ENCODE assay signal across 18 cellular contexts in the genomic region with DNA sequence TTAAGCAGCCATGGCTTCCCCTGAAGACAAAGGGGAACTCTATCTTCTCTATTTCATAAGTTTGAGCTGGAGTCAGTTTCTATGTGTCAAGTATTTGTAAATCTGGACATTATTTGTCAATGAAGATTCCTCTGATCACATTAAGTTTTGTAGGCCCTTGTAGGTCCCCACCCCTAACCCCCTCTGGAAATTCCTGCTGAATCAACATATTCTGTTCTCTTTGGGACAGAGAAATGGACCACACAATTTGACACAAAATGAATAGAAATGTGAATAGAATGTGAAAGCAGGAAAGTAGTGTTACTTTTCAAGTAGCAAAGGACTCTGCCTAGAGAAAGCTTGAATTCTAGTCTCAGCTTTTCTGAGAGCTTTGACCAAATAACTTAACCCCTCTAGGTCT. TPM values are rescaled to one million over a fixed set of nuclear protein-coding genes. Genes with fewer than 3 reads are reported as not detected.
DNase-seq lines count a peak whose midpoint lies in the region; ATAC-seq, FAIRE-seq and TF ChIP-seq lines count a peak whose summit lies in the region.
"Had no signal": no experiment of that assay in that cellular context is flagged by ENCODE, and none has a peak within 500 bp of the region (broad histone marks: within the 10 kb centered on the region; RNA-seq: fewer than 3 reads in every experiment).

No MANE protein-coding gene starts in this region.

- H3K79me2 ChIP-seq in H9 (ENCODE audit: insufficient read depth, low read length) = no peaks in the 10 kb centered on the region
- no peaks in the 10 kb centered on the region for H3K79me2 ChIP-seq in GM12878 (ENCODE audit: control insufficient read depth, insufficient read depth, low read length)
- peaks cover 5% of the 10 kb centered on the region for H3K79me2 ChIP-seq in osteoblast (ENCODE audit: insufficient read depth, low read length)

- in situ Hi-C loops in GM12878 (cut with MboI) = no loop called here

- ATAC-seq in GM12878 = peak; percentile 27; the same call in 1 of the 3 replicates
- no peak for ATAC-seq in GM18519 (IDR thresholded peaks at IDR 0.05; ENCODE audit: low FRiP score, unreplicated experiment)
- no peak for ATAC-seq in stimulated activated effector memory CD8-positive, alpha-beta T cell treated with anti-CD3 and anti-CD28 coated beads, Interleukin-12 subunit alpha, Interleukin-12 subunit beta, amount 100 ng/mL, for 72 hours

- no peaks in the 10 kb centered on the region for H4K20me1 ChIP-seq in H9 (ENCODE audit: control insufficient read depth, insufficient read depth, insufficient read length)
- no peaks in the 10 kb centered on the region for H4K20me1 ChIP-seq in GM12878 (ENCODE audit: control insufficient read depth, insufficient read depth)
- no peaks in the 10 kb centered on the region for H4K20me1 ChIP-seq in osteoblast (ENCODE audit: insufficient read depth, low read length)
- H4K20me1 ChIP-seq: BLaER1 treated with 17β-estradiol and CSF1 and Interleukin-3, amounts not matched to agents 10 nM and 100 nM had no signal

- H2AFZ ChIP-seq in H9 (ENCODE audit: low read length) (no peak overlapping the region), GM12878 (ENCODE audit: control insufficient read depth, low read depth, low read length) (no peak overlapping the region), osteoblast (ENCODE audit: low read length) (no peak overlapping the region)

- no peaks in the 10 kb centered on the region for H3K23me2 ChIP-seq in H9 (ENCODE audit: insufficient read length, low read depth, low read length, poor library complexity, severe bottlenecking)

- H3K9me3 Mint-ChIP-seq in H9 (no peaks in the 10 kb centered on the region), endodermal cell (no peaks in the 10 kb centered on the region)
- no peaks in the 10 kb centered on the region for H3K9me3 Mint-ChIP-seq in stimulated activated effector memory CD8-positive, alpha-beta T cell treated with anti-CD3 and anti-CD28 coated beads, Interleukin-12 subunit alpha, Interleukin-12 subunit beta, amount 100 ng/mL, for 72 hours

- H3K9me3 ChIP-seq in H9 (ENCODE audit: control insufficient read depth, low read depth, low read length) = no peaks in the 10 kb centered on the region
- H3K9me3 ChIP-seq in GM12878 (replicated peaks; ENCODE audit: control insufficient read depth, insufficient read depth, low read length) = no peaks in the 10 kb centered on the region
- no peaks in the 10 kb centered on the region for H3K9me3 ChIP-seq in osteoblast (ENCODE audit: low read depth, low read length)
- H3K9me3 ChIP-seq in endodermal cell (ENCODE audit: control insufficient read depth, low read length) = no peaks in the 10 kb centered on the region
- H3K9me3 ChIP-seq: BLaER1 treated with 17β-estradiol and CSF1 and Interleukin-3, amounts not matched to agents 10 nM and 100 nM; SJCRH30 had no signal

- CTCF ChIA-PET in GM12878 (lab: Yijun Ruan, JAX) = interaction anchor here (0.9 to 2.7 kb wide), 6 partner anchors 13 to 359 kb away, joined by 3 to 12 read pairs (median 3); partner anchors contain the start of gene TIPARP

- no peak overlapping the region for H4K8ac ChIP-seq in H9 (replicated peaks; ENCODE audit: insufficient read length, low read depth, low read length)

- H2BK20ac ChIP-seq in H9 (ENCODE audit: low read depth, low read length, poor library complexity, severe bottlenecking) = no peak overlapping the region

- H3K27me3 ChIP-seq in H9 (ENCODE audit: insufficient read depth, low read length) = no peaks in the 10 kb centered on the region
- no peaks in the 10 kb centered on the region for H3K27me3 ChIP-seq in GM12878 (replicated peaks in 1 of 2; ENCODE audit: control insufficient read depth in 2 of 2, insufficient read depth in 2 of 2, low read length in 1 of 2)
- no peaks in the 10 kb centered on the region for H3K27me3 ChIP-seq in osteoblast (ENCODE audit: insufficient read depth, low read length)
- H3K27me3 ChIP-seq in endodermal cell (ENCODE audit: control insufficient read depth, insufficient read depth, low read length, poor library complexity, severe bottlenecking) = no peaks in the 10 kb centered on the region
- H3K27me3 ChIP-seq: BLaER1 treated with 17β-estradiol and CSF1 and Interleukin-3, amounts not matched to agents 10 nM and 100 nM; SJCRH30 had no signal

- no peaks in the 10 kb centered on the region for H3K79me1 ChIP-seq in H9 (ENCODE audit: insufficient read depth, low read depth, low read length, poor library complexity, severe bottlenecking)

- H3K18ac ChIP-seq in H9 (ENCODE audit: insufficient read length, low read depth, low read length) = no peak overlapping the region

- no peak overlapping the region for H2BK12ac ChIP-seq in H9 (ENCODE audit: insufficient read length, low read depth, low read length)

- peak overlapping the region; percentile 57 for H4K91ac ChIP-seq in H9 (ENCODE audit: insufficient read length, low read depth, low read length)

- TF ChIP-seq POLR2A in GM12878 (IDR thresholded peaks at IDR 0.05; ENCODE audit: low read depth, low read length) = no peak

- H3K4me1 ChIP-seq in H9 (ENCODE audit: insufficient read depth, low read length) (peaks cover 4% of the 10 kb centered on the region; the same call in 1 of the 2 replicates), GM12878 (ENCODE audit: control insufficient read depth, insufficient read depth, low read length) (no peaks in the 10 kb centered on the region), osteoblast (ENCODE audit: insufficient read depth, low read length) (peaks cover 14% of the 10 kb centered on the region), endodermal cell (ENCODE audit: control insufficient read depth, insufficient read depth, low read length) (peaks cover 9% of the 10 kb centered on the region)
- H3K4me1 ChIP-seq: SJCRH30 had no signal

- H4K5ac ChIP-seq in H9 (ENCODE audit: insufficient read length, low read depth, low read length) = no peak overlapping the region

- no peak overlapping the region for H3K4me2 ChIP-seq in H9 (ENCODE audit: insufficient read depth, insufficient read length, low read length)
- H3K4me2 ChIP-seq in GM12878 (ENCODE audit: control insufficient read depth, insufficient read depth) = no peak overlapping the region
- H3K4me2 ChIP-seq in osteoblast (ENCODE audit: insufficient read depth, low read length) = no peak overlapping the region
- H3K4me2 ChIP-seq: BLaER1 treated with 17β-estradiol and CSF1 and Interleukin-3, amounts not matched to agents 10 nM and 100 nM had no signal

- intact Hi-C loops in GM12878 (cut with micrococcal nuclease; ENCODE audit: unreplicated experiment) = no loop called here

- H3K27ac ChIP-seq in H9 (ENCODE audit: insufficient read length, low read depth, low read length) = no peak overlapping the region
- H3K27ac ChIP-seq in GM12878 (ENCODE audit: control insufficient read depth, insufficient read depth) = no peak overlapping the region
- H3K27ac ChIP-seq in osteoblast (ENCODE audit: low read depth, low read length) = peak overlapping the region; percentile 65
- no peak overlapping the region for H3K27ac ChIP-seq in endodermal cell (ENCODE audit: low read depth, low read length)
- H3K27ac ChIP-seq: BLaER1 treated with 17β-estradiol and CSF1 and Interleukin-3, amounts not matched to agents 10 nM and 100 nM; SJCRH30 had no signal

- POLR2A ChIA-PET in GM12878 (lab: Charles Lee) = no interaction called here

- H3K4me3 Mint-ChIP-seq in H9 = no peak overlapping the region
- no peak overlapping the region for H3K4me3 Mint-ChIP-seq in stimulated activated effector memory CD8-positive, alpha-beta T cell treated with anti-CD3 and anti-CD28 coated beads, Interleukin-12 subunit alpha, Interleukin-12 subunit beta, amount 100 ng/mL, for 72 hours
- no peak overlapping the region for H3K4me3 Mint-ChIP-seq in endodermal cell

- SMC1A ChIA-PET in GM12878 (lab: Charles Lee; ENCODE audit: uncharacterized antibody, unreplicated experiment) = interaction anchor here (0.9 to 3.1 kb wide), 8 partner anchors 10 to 365 kb away, joined by 3 to 12 read pairs (median 6); partner anchors contain the start of gene TIPARP

- H2AK5ac ChIP-seq in H9 (ENCODE audit: insufficient read length, low read length) = no peak overlapping the region

- H3K27ac Mint-ChIP-seq in H9 (no peak overlapping the region), endodermal cell (no peak overlapping the region)
- no peak overlapping the region for H3K27ac Mint-ChIP-seq in stimulated activated effector memory CD8-positive, alpha-beta T cell treated with anti-CD3 and anti-CD28 coated beads, Interleukin-12 subunit alpha, Interleukin-12 subunit beta, amount 100 ng/mL, for 72 hours

- no peak for TF ChIP-seq CTCF in H9 (conservative IDR thresholded peaks at IDR 0.05)
- no peak for TF ChIP-seq CTCF in GM12878 (IDR thresholded peaks at IDR 0.05 in 2 of 3, conservative IDR thresholded peaks at IDR 0.05 in 1 of 3; ENCODE audit: control insufficient read depth in 2 of 3, extremely low read depth in 1 of 3, insufficient read depth in 1 of 3, low read depth in 3 of 3, low read length in 3 of 3)
- no peak for TF ChIP-seq CTCF in osteoblast (IDR thresholded peaks at IDR 0.05; ENCODE audit: extremely low read depth, low read depth, low read length)
- no peak for TF ChIP-seq CTCF in endodermal cell (conservative IDR thresholded peaks at IDR 0.05)

- no TSS peak for BruUV-seq in GM12878 (replicated peaks; lab: Mats Ljungman, UMichigan)

- H3K23ac ChIP-seq in H9 (ENCODE audit: insufficient read length, low read depth, low read length) = no peak overlapping the region

- H3K9ac ChIP-seq in H9 (ENCODE audit: extremely low read depth, insufficient read length, low read length) (no peak overlapping the region), GM12878 (ENCODE audit: control insufficient read depth, insufficient read depth, low read length) (no peak overlapping the region), endodermal cell (ENCODE audit: extremely low read depth, low read length, poor library complexity, severe bottlenecking) (no peak overlapping the region)
- H3K9ac ChIP-seq: BLaER1 treated with 17β-estradiol and CSF1 and Interleukin-3, amounts not matched to agents 10 nM and 100 nM had no signal

- H3K4me3 ChIP-seq in GM12878 (no peak overlapping the region), osteoblast (ENCODE audit: insufficient read depth, low read length) (no peak overlapping the region), endodermal cell (ENCODE audit: low read length) (no peak overlapping the region)
- H3K4me3 ChIP-seq: BLaER1 treated with 17β-estradiol and CSF1 and Interleukin-3, amounts not matched to agents 10 nM and 100 nM; SJCRH30 had no signal

- H3K36me3 ChIP-seq in GM12878 (ENCODE audit: control insufficient read depth in 2 of 2, insufficient read depth in 2 of 2, low read length in 1 of 2) (no peaks in the 10 kb centered on the region), osteoblast (ENCODE audit: insufficient read depth, low read length) (peaks cover 9% of the 10 kb centered on the region), endodermal cell (ENCODE audit: control insufficient read depth, insufficient read depth, low read length) (no peaks in the 10 kb centered on the region)
- H3K36me3 ChIP-seq: BLaER1 treated with 17β-estradiol and CSF1 and Interleukin-3, amounts not matched to agents 10 nM and 100 nM; SJCRH30 had no signal

- RAD21 ChIA-PET in GM12878 (lab: Charles Lee; ENCODE audit: unreplicated experiment) = no interaction called here

- TF ChIP-seq RAD21 in GM12878 (IDR thresholded peaks at IDR 0.05; ENCODE audit: insufficient read depth, low read depth, low read length) = no peak

- H3T11ph ChIP-seq in H9 (ENCODE audit: low read length) = no peak overlapping the region

- H3K4me1 Mint-ChIP-seq in H9 = peaks cover 27 to 29% of the 10 kb centered on the region in 2 experiments
- peaks cover 8% of the 10 kb centered on the region for H3K4me1 Mint-ChIP-seq in stimulated activated effector memory CD8-positive, alpha-beta T cell treated with anti-CD3 and anti-CD28 coated beads, Interleukin-12 subunit alpha, Interleukin-12 subunit beta, amount 100 ng/mL, for 72 hours
- peaks cover 51% of the 10 kb centered on the region for H3K4me1 Mint-ChIP-seq in endodermal cell

- H2BK120ac ChIP-seq in H9 (ENCODE audit: low read depth, low read length, poor library complexity, severe bottlenecking) = no peak overlapping the region

- H2BK15ac ChIP-seq in H9 (ENCODE audit: low read depth, low read length) = no peak overlapping the region

- H3K27me3 Mint-ChIP-seq in H9 (ENCODE audit: low read depth) (no peaks in the 10 kb centered on the region), endodermal cell (ENCODE audit: insufficient read depth) (no peaks in the 10 kb centered on the region)

- TF ChIP-seq EP300 in GM12878 (IDR thresholded peaks at IDR 0.05; ENCODE audit: borderline replicate concordance in 1 of 2, control insufficient read depth in 1 of 2, low read depth in 2 of 2, low read length in 2 of 2) = no peak

- H3K36me3 Mint-ChIP-seq in H9 (ENCODE audit: insufficient read depth in 1 of 3, low read depth in 3 of 3) (no peaks in the 10 kb centered on the region), endodermal cell (ENCODE audit: low read depth) (peaks cover 1% of the 10 kb centered on the region)
- peaks cover 2% of the 10 kb centered on the region for H3K36me3 Mint-ChIP-seq in stimulated activated effector memory CD8-positive, alpha-beta T cell treated with anti-CD3 and anti-CD28 coated beads, Interleukin-12 subunit alpha, Interleukin-12 subunit beta, amount 100 ng/mL, for 72 hours

- H2BK5ac ChIP-seq in H9 (ENCODE audit: insufficient read length, low read length) = no peak overlapping the region

- H3K14ac ChIP-seq in H9 (ENCODE audit: insufficient read depth, low read length) = no peak overlapping the region

- H3K56ac ChIP-seq in H9 (ENCODE audit: insufficient read length, low read depth, low read length) = no peak overlapping the region

- no peak overlapping the region for H3K4ac ChIP-seq in H9 (ENCODE audit: low read depth, low read length)

- FAIRE-seq in GM12878 (lab: Jason Lieb, UNC) = no peak
- FAIRE-seq: G401.6 had no signal

- peak; percentile 56 for DNase-seq in NOMO-1 treated with DMSO at 0.1 percent for 48 hours (lab: John Stamatoyannopoulos, UW; ENCODE audit: unreplicated experiment)
- DNase-seq in NOMO-1 treated with dmso at 0.1 percent for 144 hours (lab: John Stamatoyannopoulos, UW; ENCODE audit: unreplicated experiment) = no peak
- no peak for DNase-seq in H9
- no peak for DNase-seq in GM12878 (ENCODE audit: low read depth, low spot score)
- no peak for DNase-seq in osteoblast (ENCODE audit: insufficient read length, low spot score, missing footprints)
- DNase-seq in stimulated activated effector memory CD8-positive, alpha-beta T cell treated with anti-CD3 and anti-CD28 coated beads, Interleukin-12 subunit alpha, Interleukin-12 subunit beta, amount 100 ng/mL, for 72 hours (ENCODE audit: low spot score in 2 of 2) = no peak
- no peak for DNase-seq in endodermal cell
- DNase-seq: 8988T, DND-41, KBM-7, NCI-H1048, NCI-H146, NCI-H2081 treated with DMSO at 0.1 percent for 48 hours, NCI-H524, SJCRH30 had no signal

RNA-seq across cellular contexts. Expression of gene TIPARP, which starts 47.8 kb away (rescaled TPM):
- total RNA-seq in H9 (2021) (5.9 TPM in 2 replicates), GM12878 (2014; rRNA removed) (17.8 and 23.4 TPM in 2 replicates), GM12878 (2014; rRNA removed; fragmentation: Illumina TruSeq; extraction: Trizol) (21.5 TPM in 2 replicates), GM12878 (2021) (13.8 and 14.8 TPM in 2 replicates), osteoblast (28.2 and 30.4 TPM in 2 replicates), endodermal cell (10 to 100 TPM; 27.1 to 34.3 TPM)
- 60.0 and 68.9 TPM in 2 replicates for total RNA-seq in GM12878 (2013; cell fraction: nucleolus; rRNA removed)
- polyA plus RNA-seq in GM12878 (2011; ENCODE audit: low read depth) = 12.8 TPM
- polyA plus RNA-seq in GM12878 (2011; rRNA removed) (13.5 and 17.2 TPM in 2 replicates), GM12878 (2014; fragmentation: Illumina TruSeq; extraction: Trizol) (17.8 and 22.1 TPM in 2 replicates), GM12878 (2014; fragmentation: Nextera tagmentation; extraction: Ambion mirVana) (1 to 10 TPM; 3.2 to 3.3 TPM), GM12878 (2014; rRNA removed) (7.6 and 9.3 TPM in 2 replicates), GM12878 (2016; fragmentation: Nextera tagmentation; extraction: Ambion mirVana) (1 to 10 TPM; 6.1 to 7.9 TPM)
- 5.4 and 9.3 TPM in 2 replicates for polyA plus RNA-seq in GM12878 (2011; cell fraction: cytosol; rRNA removed)
- 12.0 and 17.3 TPM in 2 replicates for polyA plus RNA-seq in GM12878 (2011; cell fraction: nucleus; rRNA removed)
- 16.9 and 22.4 TPM in 2 replicates for polyA plus RNA-seq in GM12878 (2012)
- 17.3 and 21.8 TPM in 2 replicates for polyA minus RNA-seq in GM12878 (2011; rRNA and poly(A)+ RNA removed)
- polyA minus RNA-seq in GM12878 (2011; cell fraction: cytosol; rRNA and poly(A)+ RNA removed) = 6.5 and 7.7 TPM in 2 replicates
- 41.8 and 42.7 TPM in 2 replicates for polyA minus RNA-seq in GM12878 (2011; cell fraction: nucleus; rRNA and poly(A)+ RNA removed)
- polyA plus RNA-seq in endodermal cell (2013, experiment 1 of 2) = 14.8 TPM
- polyA plus RNA-seq in endodermal cell (2013, experiment 2 of 2) = 14.7 TPM
